1 cellular context compared by ENCODE assay signal in genomic region chr13:74203576-74203975, GRCh38.
TF ChIP-seq lines count a peak whose summit lies in the region.

No MANE protein-coding gene starts in this region.

TF ChIP-seq in IMR-90, 13 proteins besides CTCF, POLR2A, EP300 and RAD21 (continued from another document):
- no peak for TF ChIP-seq BHLHE40 (IDR thresholded peaks at IDR 0.05; ENCODE audit: low read depth, low read length)
- no peak for TF ChIP-seq FOS (IDR thresholded peaks at IDR 0.05; ENCODE audit: low read depth, low read length)
- TF ChIP-seq NFE2L2 (IDR thresholded peaks at IDR 0.05; ENCODE audit: low read depth, low read length): no peak
- no peak for TF ChIP-seq MAZ (IDR thresholded peaks at IDR 0.05; ENCODE audit: borderline replicate concordance, low read depth, low read length)
- no peak for TF ChIP-seq USF2 (IDR thresholded peaks at IDR 0.05; ENCODE audit: low read depth, low read length)
- no peak for TF ChIP-seq ELK1 (IDR thresholded peaks at IDR 0.05; ENCODE audit: borderline replicate concordance, low read depth, low read length)
- TF ChIP-seq MAFK (IDR thresholded peaks at IDR 0.05; ENCODE audit: low read depth, low read length): no peak
- TF ChIP-seq MXI1 (IDR thresholded peaks at IDR 0.05; ENCODE audit: borderline replicate concordance, low read depth, low read length): no peak
- no peak for TF ChIP-seq RFX5 (IDR thresholded peaks at IDR 0.05; ENCODE audit: low read depth, low read length)
- no peak for TF ChIP-seq CEBPB (IDR thresholded peaks at IDR 0.05; ENCODE audit: low read depth, low read length)
TF ChIP-seq in IMR-90: peak in this region for 0.
